ENCODE assay signal across 1 cellular context in the genomic region with DNA sequence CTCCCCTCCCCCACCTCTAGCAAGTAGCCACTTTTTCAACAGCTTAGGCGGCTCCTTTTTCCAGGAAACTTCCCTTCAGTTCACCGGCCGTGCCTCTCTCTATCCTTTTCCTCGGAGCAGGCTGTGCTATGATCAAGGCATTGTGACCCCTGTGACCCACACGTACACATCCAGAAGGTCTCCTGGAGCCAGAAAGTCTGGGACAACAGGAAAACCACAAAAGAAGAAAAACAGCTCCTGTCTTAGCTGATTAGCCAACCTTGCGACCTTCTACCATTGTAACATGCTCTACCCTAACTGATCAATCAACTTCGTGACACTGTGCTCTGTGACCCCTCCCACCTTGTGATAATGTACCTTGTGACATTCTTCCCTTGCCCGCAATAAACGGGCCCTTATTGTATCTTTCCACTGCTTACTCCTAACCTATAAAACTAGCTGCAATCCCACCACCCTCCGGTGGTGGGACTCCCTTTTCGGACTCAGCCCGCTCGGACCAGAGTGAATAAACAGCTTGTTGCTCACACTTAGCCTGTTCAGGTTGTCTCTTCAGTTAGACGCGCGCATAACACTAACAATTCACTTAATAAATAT.
TF ChIP-seq lines count a peak whose summit lies in the region.

No MANE protein-coding gene starts in this region.

TF ChIP-seq in HepG2, 621 proteins besides CTCF, POLR2A, EP300 and RAD21 (continued from another document and continues in another):
- peak; percentile 57; the same call in 1 of the 2 replicates for TF ChIP-seq KDM2A (CRISPR knock-in tag; IDR thresholded peaks at IDR 0.05; ENCODE audit: borderline replicate concordance, low read depth)
- no peak for TF ChIP-seq ZNF75D (CRISPR knock-in tag; IDR thresholded peaks at IDR 0.05; ENCODE audit: borderline replicate concordance)
- peak; percentile 62; the same call in 1 of the 2 replicates for TF ChIP-seq ESRRA (CRISPR knock-in tag; IDR thresholded peaks at IDR 0.05; ENCODE audit: low read depth)
- 0 out of 2 replicates have a peak, but pooled peaks have one; percentile 21 for TF ChIP-seq SNAI1 (CRISPR knock-in tag; IDR thresholded peaks at IDR 0.05; ENCODE audit: borderline replicate concordance)
- no peak for TF ChIP-seq EHMT2 (IDR thresholded peaks at IDR 0.05; ENCODE audit: borderline replicate concordance, low read depth, low read length)
- TF ChIP-seq, protein P1, sequence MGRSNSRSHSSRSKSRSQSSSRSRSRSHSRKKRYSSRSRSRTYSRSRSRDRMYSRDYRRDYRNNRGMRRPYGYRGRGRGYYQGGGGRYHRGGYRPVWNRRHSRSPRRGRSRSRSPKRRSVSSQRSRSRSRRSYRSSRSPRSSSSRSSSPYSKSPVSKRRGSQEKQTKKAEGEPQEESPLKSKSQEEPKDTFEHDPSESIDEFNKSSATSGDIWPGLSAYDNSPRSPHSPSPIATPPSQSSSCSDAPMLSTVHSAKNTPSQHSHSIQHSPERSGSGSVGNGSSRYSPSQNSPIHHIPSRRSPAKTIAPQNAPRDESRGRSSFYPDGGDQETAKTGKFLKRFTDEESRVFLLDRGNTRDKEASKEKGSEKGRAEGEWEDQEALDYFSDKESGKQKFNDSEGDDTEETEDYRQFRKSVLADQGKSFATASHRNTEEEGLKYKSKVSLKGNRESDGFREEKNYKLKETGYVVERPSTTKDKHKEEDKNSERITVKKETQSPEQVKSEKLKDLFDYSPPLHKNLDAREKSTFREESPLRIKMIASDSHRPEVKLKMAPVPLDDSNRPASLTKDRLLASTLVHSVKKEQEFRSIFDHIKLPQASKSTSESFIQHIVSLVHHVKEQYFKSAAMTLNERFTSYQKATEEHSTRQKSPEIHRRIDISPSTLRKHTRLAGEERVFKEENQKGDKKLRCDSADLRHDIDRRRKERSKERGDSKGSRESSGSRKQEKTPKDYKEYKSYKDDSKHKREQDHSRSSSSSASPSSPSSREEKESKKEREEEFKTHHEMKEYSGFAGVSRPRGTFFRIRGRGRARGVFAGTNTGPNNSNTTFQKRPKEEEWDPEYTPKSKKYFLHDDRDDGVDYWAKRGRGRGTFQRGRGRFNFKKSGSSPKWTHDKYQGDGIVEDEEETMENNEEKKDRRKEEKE (IDR thresholded peaks at IDR 0.05), result no peak
- peak; percentile 21 for TF ChIP-seq XRCC5 (optimal IDR thresholded peaks at IDR 0.05; ENCODE audit: low read length)
- no peak for TF ChIP-seq MBNL3 (CRISPR knock-in tag; conservative IDR thresholded peaks at IDR 0.05)
- TF ChIP-seq ZC3H13 (CRISPR knock-in tag; IDR thresholded peaks at IDR 0.05), result peak; percentile 52; the same call in 1 of the 2 replicates
- TF ChIP-seq, protein P2, sequence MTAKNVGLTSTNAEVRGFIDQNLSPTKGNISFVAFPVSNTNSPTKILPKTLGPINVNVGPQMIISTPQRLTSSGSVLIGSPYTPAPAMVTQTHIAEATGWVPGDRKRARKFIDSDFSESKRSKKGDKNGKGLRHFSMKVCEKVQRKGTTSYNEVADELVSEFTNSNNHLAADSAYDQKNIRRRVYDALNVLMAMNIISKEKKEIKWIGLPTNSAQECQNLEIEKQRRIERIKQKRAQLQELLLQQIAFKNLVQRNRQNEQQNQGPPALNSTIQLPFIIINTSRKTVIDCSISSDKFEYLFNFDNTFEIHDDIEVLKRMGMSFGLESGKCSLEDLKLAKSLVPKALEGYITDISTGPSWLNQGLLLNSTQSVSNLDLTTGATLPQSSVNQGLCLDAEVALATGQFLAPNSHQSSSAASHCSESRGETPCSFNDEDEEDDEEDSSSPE (CRISPR knock-in tag; IDR thresholded peaks at IDR 0.05), result no peak
- no peak for TF ChIP-seq HNRNPH1 (optimal IDR thresholded peaks at IDR 0.05; ENCODE audit: low read depth, low read length)
- no peak for TF ChIP-seq HES4 (CRISPR knock-in tag; IDR thresholded peaks at IDR 0.05; ENCODE audit: borderline replicate concordance)
- TF ChIP-seq ZNF713 (CRISPR knock-in tag; IDR thresholded peaks at IDR 0.05), result no peak
- TF ChIP-seq POLR2AphosphoS5 (IDR thresholded peaks at IDR 0.05; ENCODE audit: low read depth, low read length), result peak; percentile 74
- no peak for TF ChIP-seq SIN3A (IDR thresholded peaks at IDR 0.05; ENCODE audit: borderline replicate concordance, low read depth, low read length)
- peak; percentile 66 for TF ChIP-seq HNF4A (CRISPR knock-in tag; IDR thresholded peaks at IDR 0.05)
- TF ChIP-seq, protein P3, sequence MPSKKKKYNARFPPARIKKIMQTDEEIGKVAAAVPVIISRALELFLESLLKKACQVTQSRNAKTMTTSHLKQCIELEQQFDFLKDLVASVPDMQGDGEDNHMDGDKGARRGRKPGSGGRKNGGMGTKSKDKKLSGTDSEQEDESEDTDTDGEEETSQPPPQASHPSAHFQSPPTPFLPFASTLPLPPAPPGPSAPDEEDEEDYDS (CRISPR knock-in tag; IDR thresholded peaks at IDR 0.05), result peak; percentile 73; the same call in 1 of the 2 replicates
- no peak for TF ChIP-seq TSC22D2 (CRISPR knock-in tag; IDR thresholded peaks at IDR 0.05; ENCODE audit: borderline replicate concordance)
- peak; percentile 21; the same call in 1 of the 2 replicates for TF ChIP-seq ZNF7 (CRISPR knock-in tag; IDR thresholded peaks at IDR 0.05)
- no peak for TF ChIP-seq ZFP62 (CRISPR knock-in tag; IDR thresholded peaks at IDR 0.05)
- TF ChIP-seq MXI1 (IDR thresholded peaks at IDR 0.05; ENCODE audit: borderline replicate concordance, low read depth, low read length), result no peak; the same call in 2 of the 3 replicates
- no peak for TF ChIP-seq HMGA1 (CRISPR knock-in tag; conservative IDR thresholded peaks at IDR 0.05)
- no peak for TF ChIP-seq RBM22 (optimal IDR thresholded peaks at IDR 0.05; ENCODE audit: low read length)
- no peak for TF ChIP-seq MYNN (CRISPR knock-in tag; IDR thresholded peaks at IDR 0.05; ENCODE audit: low read depth)
- peak; percentile 58; the same call in 1 of the 2 replicates for TF ChIP-seq ONECUT2 (CRISPR knock-in tag; IDR thresholded peaks at IDR 0.05)
- TF ChIP-seq, protein P4, sequence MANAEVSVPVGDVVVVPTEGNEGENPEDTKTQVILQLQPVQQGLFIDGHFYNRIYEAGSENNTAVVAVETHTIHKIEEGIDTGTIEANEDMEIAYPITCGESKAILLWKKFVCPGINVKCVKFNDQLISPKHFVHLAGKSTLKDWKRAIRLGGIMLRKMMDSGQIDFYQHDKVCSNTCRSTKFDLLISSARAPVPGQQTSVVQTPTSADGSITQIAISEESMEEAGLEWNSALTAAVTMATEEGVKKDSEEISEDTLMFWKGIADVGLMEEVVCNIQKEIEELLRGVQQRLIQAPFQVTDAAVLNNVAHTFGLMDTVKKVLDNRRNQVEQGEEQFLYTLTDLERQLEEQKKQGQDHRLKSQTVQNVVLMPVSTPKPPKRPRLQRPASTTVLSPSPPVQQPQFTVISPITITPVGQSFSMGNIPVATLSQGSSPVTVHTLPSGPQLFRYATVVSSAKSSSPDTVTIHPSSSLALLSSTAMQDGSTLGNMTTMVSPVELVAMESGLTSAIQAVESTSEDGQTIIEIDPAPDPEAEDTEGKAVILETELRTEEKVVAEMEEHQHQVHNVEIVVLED (CRISPR knock-in tag; IDR thresholded peaks at IDR 0.05; ENCODE audit: borderline replicate concordance), result no peak
- no peak for TF ChIP-seq ZFP41 (CRISPR knock-in tag; IDR thresholded peaks at IDR 0.05; ENCODE audit: borderline replicate concordance)
- TF ChIP-seq ZNF615 (CRISPR knock-in tag; IDR thresholded peaks at IDR 0.05; ENCODE audit: borderline replicate concordance), result no peak
- TF ChIP-seq, protein P5, sequence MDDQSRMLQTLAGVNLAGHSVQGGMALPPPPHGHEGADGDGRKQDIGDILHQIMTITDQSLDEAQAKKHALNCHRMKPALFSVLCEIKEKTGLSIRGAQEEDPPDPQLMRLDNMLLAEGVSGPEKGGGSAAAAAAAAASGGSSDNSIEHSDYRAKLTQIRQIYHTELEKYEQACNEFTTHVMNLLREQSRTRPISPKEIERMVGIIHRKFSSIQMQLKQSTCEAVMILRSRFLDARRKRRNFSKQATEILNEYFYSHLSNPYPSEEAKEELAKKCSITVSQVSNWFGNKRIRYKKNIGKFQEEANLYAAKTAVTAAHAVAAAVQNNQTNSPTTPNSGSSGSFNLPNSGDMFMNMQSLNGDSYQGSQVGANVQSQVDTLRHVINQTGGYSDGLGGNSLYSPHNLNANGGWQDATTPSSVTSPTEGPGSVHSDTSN (CRISPR knock-in tag; IDR thresholded peaks at IDR 0.05; ENCODE audit: borderline replicate concordance), result no peak
- TF ChIP-seq NONO (IDR thresholded peaks at IDR 0.05), result no peak
- TF ChIP-seq NONO (CRISPR knock-in tag; conservative IDR thresholded peaks at IDR 0.05), result peak; percentile 45; the same call in 1 of the 2 replicates
- no peak for TF ChIP-seq PCBP2 (optimal IDR thresholded peaks at IDR 0.05; ENCODE audit: low read depth, low read length, poor library complexity, severe bottlenecking)
- no peak for TF ChIP-seq KMT2A (CRISPR knock-in tag; IDR thresholded peaks at IDR 0.05)
- TF ChIP-seq MAZ (IDR thresholded peaks at IDR 0.05; ENCODE audit: borderline replicate concordance, low read depth, low read length), result no peak
- 0 out of 2 replicates have a peak, but pooled peaks have one; percentile 24 for TF ChIP-seq MAZ (CRISPR knock-in tag; IDR thresholded peaks at IDR 0.05; ENCODE audit: low read depth)
- TF ChIP-seq SP2 (CRISPR knock-in tag; IDR thresholded peaks at IDR 0.05), result no peak
- no peak for TF ChIP-seq ZSCAN30 (CRISPR knock-in tag; IDR thresholded peaks at IDR 0.05)
- TF ChIP-seq GLI4 (CRISPR knock-in tag; IDR thresholded peaks at IDR 0.05; ENCODE audit: borderline replicate concordance), result peak; percentile 89; the same call in 1 of the 2 replicates
- 0 out of 2 replicates have a peak, but pooled peaks have one; percentile 21 for TF ChIP-seq HDAC1 (CRISPR knock-in tag; IDR thresholded peaks at IDR 0.05)
- TF ChIP-seq SRSF4 (IDR thresholded peaks at IDR 0.05; ENCODE audit: low read depth, low read length, poor library complexity, severe bottlenecking), result no peak
- TF ChIP-seq ZNF737 (CRISPR knock-in tag; IDR thresholded peaks at IDR 0.05; ENCODE audit: borderline replicate concordance), result no peak
- TF ChIP-seq FOXK1 (CRISPR knock-in tag; IDR thresholded peaks at IDR 0.05; ENCODE audit: borderline replicate concordance, low read depth), result no peak
- peak; percentile 97 for TF ChIP-seq MEIS2 (CRISPR knock-in tag; IDR thresholded peaks at IDR 0.05)
- TF ChIP-seq, protein P6, sequence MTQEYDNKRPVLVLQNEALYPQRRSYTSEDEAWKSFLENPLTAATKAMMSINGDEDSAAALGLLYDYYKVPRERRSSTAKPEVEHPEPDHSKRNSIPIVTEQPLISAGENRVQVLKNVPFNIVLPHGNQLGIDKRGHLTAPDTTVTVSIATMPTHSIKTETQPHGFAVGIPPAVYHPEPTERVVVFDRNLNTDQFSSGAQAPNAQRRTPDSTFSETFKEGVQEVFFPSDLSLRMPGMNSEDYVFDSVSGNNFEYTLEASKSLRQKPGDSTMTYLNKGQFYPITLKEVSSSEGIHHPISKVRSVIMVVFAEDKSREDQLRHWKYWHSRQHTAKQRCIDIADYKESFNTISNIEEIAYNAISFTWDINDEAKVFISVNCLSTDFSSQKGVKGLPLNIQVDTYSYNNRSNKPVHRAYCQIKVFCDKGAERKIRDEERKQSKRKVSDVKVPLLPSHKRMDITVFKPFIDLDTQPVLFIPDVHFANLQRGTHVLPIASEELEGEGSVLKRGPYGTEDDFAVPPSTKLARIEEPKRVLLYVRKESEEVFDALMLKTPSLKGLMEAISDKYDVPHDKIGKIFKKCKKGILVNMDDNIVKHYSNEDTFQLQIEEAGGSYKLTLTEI (CRISPR knock-in tag; conservative IDR thresholded peaks at IDR 0.05), result no peak
- TF ChIP-seq, protein P7, sequence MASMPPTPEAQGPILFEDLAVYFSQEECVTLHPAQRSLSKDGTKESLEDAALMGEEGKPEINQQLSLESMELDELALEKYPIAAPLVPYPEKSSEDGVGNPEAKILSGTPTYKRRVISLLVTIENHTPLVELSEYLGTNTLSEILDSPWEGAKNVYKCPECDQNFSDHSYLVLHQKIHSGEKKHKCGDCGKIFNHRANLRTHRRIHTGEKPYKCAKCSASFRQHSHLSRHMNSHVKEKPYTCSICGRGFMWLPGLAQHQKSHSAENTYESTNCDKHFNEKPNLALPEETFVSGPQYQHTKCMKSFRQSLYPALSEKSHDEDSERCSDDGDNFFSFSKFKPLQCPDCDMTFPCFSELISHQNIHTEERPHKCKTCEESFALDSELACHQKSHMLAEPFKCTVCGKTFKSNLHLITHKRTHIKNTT (CRISPR knock-in tag; IDR thresholded peaks at IDR 0.05), result no peak
- TF ChIP-seq, protein P8, sequence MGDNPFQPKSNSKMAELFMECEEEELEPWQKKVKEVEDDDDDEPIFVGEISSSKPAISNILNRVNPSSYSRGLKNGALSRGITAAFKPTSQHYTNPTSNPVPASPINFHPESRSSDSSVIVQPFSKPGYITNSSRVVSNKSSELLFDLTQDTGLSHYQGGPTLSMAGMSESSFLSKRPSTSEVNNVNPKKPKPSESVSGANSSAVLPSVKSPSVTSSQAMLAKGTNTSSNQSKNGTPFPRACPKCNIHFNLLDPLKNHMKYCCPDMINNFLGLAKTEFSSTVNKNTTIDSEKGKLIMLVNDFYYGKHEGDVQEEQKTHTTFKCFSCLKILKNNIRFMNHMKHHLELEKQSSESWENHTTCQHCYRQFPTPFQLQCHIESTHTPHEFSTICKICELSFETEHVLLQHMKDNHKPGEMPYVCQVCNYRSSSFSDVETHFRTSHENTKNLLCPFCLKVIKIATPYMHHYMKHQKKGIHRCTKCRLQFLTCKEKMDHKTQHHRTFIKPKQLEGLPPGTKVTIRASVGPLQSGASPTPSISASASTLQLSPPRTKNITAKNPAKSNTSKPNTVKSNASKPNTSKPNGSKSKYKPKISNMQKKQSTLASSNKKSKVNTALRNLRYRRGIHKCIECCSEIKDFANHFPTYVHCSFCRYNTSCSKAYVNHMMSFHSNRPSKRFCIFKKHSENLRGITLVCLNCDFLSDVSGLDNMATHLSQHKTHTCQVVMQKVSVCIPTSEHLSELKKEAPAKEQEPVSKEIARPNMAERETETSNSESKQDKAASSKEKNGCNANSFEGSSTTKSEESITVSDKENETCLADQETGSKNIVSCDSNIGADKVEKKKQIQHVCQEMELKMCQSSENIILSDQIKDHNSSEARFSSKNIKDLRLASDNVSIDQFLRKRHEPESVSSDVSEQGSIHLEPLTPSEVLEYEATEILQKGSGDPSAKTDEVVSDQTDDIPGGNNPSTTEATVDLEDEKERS (CRISPR knock-in tag; IDR thresholded peaks at IDR 0.05), result 0 out of 2 replicates have a peak, but pooled peaks have one; percentile 28
- TF ChIP-seq, protein P9, sequence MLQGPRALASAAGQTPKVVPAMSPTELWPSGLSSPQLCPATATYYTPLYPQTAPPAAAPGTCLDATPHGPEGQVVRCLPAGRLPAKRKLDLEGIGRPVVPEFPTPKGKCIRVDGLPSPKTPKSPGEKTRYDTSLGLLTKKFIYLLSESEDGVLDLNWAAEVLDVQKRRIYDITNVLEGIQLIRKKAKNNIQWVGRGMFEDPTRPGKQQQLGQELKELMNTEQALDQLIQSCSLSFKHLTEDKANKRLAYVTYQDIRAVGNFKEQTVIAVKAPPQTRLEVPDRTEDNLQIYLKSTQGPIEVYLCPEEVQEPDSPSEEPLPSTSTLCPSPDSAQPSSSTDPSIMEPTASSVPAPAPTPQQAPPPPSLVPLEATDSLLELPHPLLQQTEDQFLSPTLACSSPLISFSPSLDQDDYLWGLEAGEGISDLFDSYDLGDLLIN (CRISPR knock-in tag; IDR thresholded peaks at IDR 0.05; ENCODE audit: borderline replicate concordance), result no peak
- TF ChIP-seq TBP (CRISPR knock-in tag; IDR thresholded peaks at IDR 0.05), result no peak
- no peak for TF ChIP-seq GABPA (IDR thresholded peaks at IDR 0.05; ENCODE audit: low read depth, low read length)
- peak; percentile 25; the same call in 1 of the 2 replicates for TF ChIP-seq GABPA (CRISPR knock-in tag; IDR thresholded peaks at IDR 0.05; ENCODE audit: low read depth)
- peak; percentile 60; the same call in 1 of the 2 replicates for TF ChIP-seq FOXA1 (IDR thresholded peaks at IDR 0.05)
- peak; percentile 86 for TF ChIP-seq FOXA1 (CRISPR knock-in tag; IDR thresholded peaks at IDR 0.05)
- TF ChIP-seq SNRNP70 (IDR thresholded peaks at IDR 0.05; ENCODE audit: low read depth, low read length), result no peak
